In genomic region chr22:30423959-30424380, GRCh38 we compare ENCODE assay signal across 1 cellular context.
TF ChIP-seq lines count a peak whose summit lies in the region.

No MANE protein-coding gene starts in this region.

TF ChIP-seq in HepG2, 621 proteins besides CTCF, POLR2A, EP300 and RAD21 (continued from another document and continues in another):
- TF ChIP-seq GATAD2A (CRISPR knock-in tag; IDR thresholded peaks at IDR 0.05) (peak; percentile 58), KMT2A (CRISPR knock-in tag; IDR thresholded peaks at IDR 0.05) (peak; percentile 89), ZZZ3 (CRISPR knock-in tag; IDR thresholded peaks at IDR 0.05; ENCODE audit: borderline replicate concordance) (peak; percentile 17; the same call in 1 of the 2 replicates), NCOA2 (CRISPR knock-in tag; IDR thresholded peaks at IDR 0.05) (0 out of 2 replicates have a peak, but pooled peaks have one; percentile 32), ZNF20 (CRISPR knock-in tag; IDR thresholded peaks at IDR 0.05) (peak; percentile 98), ZSCAN5A (CRISPR knock-in tag; IDR thresholded peaks at IDR 0.05; ENCODE audit: borderline replicate concordance) (no peak), GZF1 (CRISPR knock-in tag; IDR thresholded peaks at IDR 0.05) (no peak), FLYWCH1 (CRISPR knock-in tag; IDR thresholded peaks at IDR 0.05) (no peak), ZNF136 (CRISPR knock-in tag; IDR thresholded peaks at IDR 0.05; ENCODE audit: low read depth) (no peak), POGZ (CRISPR knock-in tag; IDR thresholded peaks at IDR 0.05) (peak; percentile 82), FOXA3 (CRISPR knock-in tag; IDR thresholded peaks at IDR 0.05) (peak; percentile 61; the same call in 1 of the 2 replicates), UBTF (CRISPR knock-in tag; IDR thresholded peaks at IDR 0.05) (peak; percentile 84), TFE3 (CRISPR knock-in tag; IDR thresholded peaks at IDR 0.05) (peak; percentile 93), U2AF1 (optimal IDR thresholded peaks at IDR 0.05; ENCODE audit: low read depth, low read length) (peak; percentile 34), HBP1 (CRISPR knock-in tag; IDR thresholded peaks at IDR 0.05; ENCODE audit: low read depth) (peak; percentile 83), ZBTB3 (CRISPR knock-in tag; IDR thresholded peaks at IDR 0.05; ENCODE audit: borderline replicate concordance, low read depth) (peak; percentile 10; the same call in 1 of the 2 replicates), THAP8 (CRISPR knock-in tag; IDR thresholded peaks at IDR 0.05; ENCODE audit: borderline replicate concordance) (no peak), ZNF180 (CRISPR knock-in tag; IDR thresholded peaks at IDR 0.05; ENCODE audit: borderline replicate concordance, low read depth) (no peak), ZNF225 (CRISPR knock-in tag; IDR thresholded peaks at IDR 0.05) (no peak), ZNF263 (CRISPR knock-in tag; IDR thresholded peaks at IDR 0.05) (peak; percentile 63), ZNF788 (CRISPR knock-in tag; IDR thresholded peaks at IDR 0.05; ENCODE audit: borderline replicate concordance) (peak; percentile 84), HMG20B (CRISPR knock-in tag; conservative IDR thresholded peaks at IDR 0.05) (0 out of 2 replicates have a peak, but pooled peaks have one; percentile 24), ATF2 (CRISPR knock-in tag; IDR thresholded peaks at IDR 0.05) (peak; percentile 68; the same call in 1 of the 2 replicates), ZNF564 (CRISPR knock-in tag; IDR thresholded peaks at IDR 0.05) (no peak), SALL1 (CRISPR knock-in tag; IDR thresholded peaks at IDR 0.05) (peak; percentile 84), KDM2A (CRISPR knock-in tag; IDR thresholded peaks at IDR 0.05; ENCODE audit: borderline replicate concordance, low read depth) (peak; percentile 98), YEATS2 (CRISPR knock-in tag; IDR thresholded peaks at IDR 0.05; ENCODE audit: borderline replicate concordance) (peak; percentile 93), ZBTB20 (CRISPR knock-in tag; IDR thresholded peaks at IDR 0.05; ENCODE audit: borderline replicate concordance, low read depth) (no peak), SYNCRIP (IDR thresholded peaks at IDR 0.05; ENCODE audit: insufficient read depth, low read depth, low read length) (no peak), NFYC (CRISPR knock-in tag; IDR thresholded peaks at IDR 0.05) (peak; percentile 91), SRF (IDR thresholded peaks at IDR 0.05; ENCODE audit: low read depth, low read length) (no peak), TBP (CRISPR knock-in tag; IDR thresholded peaks at IDR 0.05) (no peak), SOX5 (CRISPR knock-in tag; IDR thresholded peaks at IDR 0.05; ENCODE audit: borderline replicate concordance) (peak; percentile 66)
- TF ChIP-seq, protein P1, sequence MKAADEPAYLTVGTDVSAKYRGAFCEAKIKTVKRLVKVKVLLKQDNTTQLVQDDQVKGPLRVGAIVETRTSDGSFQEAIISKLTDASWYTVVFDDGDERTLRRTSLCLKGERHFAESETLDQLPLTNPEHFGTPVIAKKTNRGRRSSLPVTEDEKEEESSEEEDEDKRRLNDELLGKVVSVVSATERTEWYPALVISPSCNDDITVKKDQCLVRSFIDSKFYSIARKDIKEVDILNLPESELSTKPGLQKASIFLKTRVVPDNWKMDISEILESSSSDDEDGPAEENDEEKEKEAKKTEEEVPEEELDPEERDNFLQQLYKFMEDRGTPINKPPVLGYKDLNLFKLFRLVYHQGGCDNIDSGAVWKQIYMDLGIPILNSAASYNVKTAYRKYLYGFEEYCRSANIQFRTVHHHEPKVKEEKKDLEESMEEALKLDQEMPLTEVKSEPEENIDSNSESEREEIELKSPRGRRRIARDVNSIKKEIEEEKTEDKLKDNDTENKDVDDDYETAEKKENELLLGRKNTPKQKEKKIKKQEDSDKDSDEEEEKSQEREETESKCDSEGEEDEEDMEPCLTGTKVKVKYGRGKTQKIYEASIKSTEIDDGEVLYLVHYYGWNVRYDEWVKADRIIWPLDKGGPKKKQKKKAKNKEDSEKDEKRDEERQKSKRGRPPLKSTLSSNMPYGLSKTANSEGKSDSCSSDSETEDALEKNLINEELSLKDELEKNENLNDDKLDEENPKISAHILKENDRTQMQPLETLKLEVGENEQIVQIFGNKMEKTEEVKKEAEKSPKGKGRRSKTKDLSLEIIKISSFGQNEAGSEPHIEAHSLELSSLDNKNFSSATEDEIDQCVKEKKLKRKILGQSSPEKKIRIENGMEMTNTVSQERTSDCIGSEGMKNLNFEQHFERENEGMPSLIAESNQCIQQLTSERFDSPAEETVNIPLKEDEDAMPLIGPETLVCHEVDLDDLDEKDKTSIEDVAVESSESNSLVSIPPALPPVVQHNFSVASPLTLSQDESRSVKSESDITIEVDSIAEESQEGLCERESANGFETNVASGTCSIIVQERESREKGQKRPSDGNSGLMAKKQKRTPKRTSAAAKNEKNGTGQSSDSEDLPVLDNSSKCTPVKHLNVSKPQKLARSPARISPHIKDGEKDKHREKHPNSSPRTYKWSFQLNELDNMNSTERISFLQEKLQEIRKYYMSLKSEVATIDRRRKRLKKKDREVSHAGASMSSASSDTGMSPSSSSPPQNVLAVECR (CRISPR knock-in tag; IDR thresholded peaks at IDR 0.05; ENCODE audit: borderline replicate concordance), result peak; percentile 83; the same call in 1 of the 2 replicates
- TF ChIP-seq, protein P2, sequence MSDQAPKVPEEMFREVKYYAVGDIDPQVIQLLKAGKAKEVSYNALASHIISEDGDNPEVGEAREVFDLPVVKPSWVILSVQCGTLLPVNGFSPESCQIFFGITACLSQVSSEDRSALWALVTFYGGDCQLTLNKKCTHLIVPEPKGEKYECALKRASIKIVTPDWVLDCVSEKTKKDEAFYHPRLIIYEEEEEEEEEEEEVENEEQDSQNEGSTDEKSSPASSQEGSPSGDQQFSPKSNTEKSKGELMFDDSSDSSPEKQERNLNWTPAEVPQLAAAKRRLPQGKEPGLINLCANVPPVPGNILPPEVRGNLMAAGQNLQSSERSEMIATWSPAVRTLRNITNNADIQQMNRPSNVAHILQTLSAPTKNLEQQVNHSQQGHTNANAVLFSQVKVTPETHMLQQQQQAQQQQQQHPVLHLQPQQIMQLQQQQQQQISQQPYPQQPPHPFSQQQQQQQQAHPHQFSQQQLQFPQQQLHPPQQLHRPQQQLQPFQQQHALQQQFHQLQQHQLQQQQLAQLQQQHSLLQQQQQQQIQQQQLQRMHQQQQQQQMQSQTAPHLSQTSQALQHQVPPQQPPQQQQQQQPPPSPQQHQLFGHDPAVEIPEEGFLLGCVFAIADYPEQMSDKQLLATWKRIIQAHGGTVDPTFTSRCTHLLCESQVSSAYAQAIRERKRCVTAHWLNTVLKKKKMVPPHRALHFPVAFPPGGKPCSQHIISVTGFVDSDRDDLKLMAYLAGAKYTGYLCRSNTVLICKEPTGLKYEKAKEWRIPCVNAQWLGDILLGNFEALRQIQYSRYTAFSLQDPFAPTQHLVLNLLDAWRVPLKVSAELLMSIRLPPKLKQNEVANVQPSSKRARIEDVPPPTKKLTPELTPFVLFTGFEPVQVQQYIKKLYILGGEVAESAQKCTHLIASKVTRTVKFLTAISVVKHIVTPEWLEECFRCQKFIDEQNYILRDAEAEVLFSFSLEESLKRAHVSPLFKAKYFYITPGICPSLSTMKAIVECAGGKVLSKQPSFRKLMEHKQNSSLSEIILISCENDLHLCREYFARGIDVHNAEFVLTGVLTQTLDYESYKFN (CRISPR knock-in tag; conservative IDR thresholded peaks at IDR 0.05), result peak; percentile 67
- TF ChIP-seq, protein P3, sequence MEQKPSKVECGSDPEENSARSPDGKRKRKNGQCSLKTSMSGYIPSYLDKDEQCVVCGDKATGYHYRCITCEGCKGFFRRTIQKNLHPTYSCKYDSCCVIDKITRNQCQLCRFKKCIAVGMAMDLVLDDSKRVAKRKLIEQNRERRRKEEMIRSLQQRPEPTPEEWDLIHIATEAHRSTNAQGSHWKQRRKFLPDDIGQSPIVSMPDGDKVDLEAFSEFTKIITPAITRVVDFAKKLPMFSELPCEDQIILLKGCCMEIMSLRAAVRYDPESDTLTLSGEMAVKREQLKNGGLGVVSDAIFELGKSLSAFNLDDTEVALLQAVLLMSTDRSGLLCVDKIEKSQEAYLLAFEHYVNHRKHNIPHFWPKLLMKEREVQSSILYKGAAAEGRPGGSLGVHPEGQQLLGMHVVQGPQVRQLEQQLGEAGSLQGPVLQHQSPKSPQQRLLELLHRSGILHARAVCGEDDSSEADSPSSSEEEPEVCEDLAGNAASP (CRISPR knock-in tag; IDR thresholded peaks at IDR 0.05; ENCODE audit: borderline replicate concordance), result peak; percentile 49; the same call in 1 of the 2 replicates
- TF ChIP-seq, protein P4, sequence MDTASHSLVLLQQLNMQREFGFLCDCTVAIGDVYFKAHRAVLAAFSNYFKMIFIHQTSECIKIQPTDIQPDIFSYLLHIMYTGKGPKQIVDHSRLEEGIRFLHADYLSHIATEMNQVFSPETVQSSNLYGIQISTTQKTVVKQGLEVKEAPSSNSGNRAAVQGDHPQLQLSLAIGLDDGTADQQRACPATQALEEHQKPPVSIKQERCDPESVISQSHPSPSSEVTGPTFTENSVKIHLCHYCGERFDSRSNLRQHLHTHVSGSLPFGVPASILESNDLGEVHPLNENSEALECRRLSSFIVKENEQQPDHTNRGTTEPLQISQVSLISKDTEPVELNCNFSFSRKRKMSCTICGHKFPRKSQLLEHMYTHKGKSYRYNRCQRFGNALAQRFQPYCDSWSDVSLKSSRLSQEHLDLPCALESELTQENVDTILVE (CRISPR knock-in tag; IDR thresholded peaks at IDR 0.05), result peak; percentile 75
- TF ChIP-seq, protein P5, sequence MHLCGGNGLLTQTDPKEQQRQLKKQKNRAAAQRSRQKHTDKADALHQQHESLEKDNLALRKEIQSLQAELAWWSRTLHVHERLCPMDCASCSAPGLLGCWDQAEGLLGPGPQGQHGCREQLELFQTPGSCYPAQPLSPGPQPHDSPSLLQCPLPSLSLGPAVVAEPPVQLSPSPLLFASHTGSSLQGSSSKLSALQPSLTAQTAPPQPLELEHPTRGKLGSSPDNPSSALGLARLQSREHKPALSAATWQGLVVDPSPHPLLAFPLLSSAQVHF (CRISPR knock-in tag; IDR thresholded peaks at IDR 0.05), result 0 out of 2 replicates have a peak, but pooled peaks have one; percentile 11
